In the genomic region with DNA sequence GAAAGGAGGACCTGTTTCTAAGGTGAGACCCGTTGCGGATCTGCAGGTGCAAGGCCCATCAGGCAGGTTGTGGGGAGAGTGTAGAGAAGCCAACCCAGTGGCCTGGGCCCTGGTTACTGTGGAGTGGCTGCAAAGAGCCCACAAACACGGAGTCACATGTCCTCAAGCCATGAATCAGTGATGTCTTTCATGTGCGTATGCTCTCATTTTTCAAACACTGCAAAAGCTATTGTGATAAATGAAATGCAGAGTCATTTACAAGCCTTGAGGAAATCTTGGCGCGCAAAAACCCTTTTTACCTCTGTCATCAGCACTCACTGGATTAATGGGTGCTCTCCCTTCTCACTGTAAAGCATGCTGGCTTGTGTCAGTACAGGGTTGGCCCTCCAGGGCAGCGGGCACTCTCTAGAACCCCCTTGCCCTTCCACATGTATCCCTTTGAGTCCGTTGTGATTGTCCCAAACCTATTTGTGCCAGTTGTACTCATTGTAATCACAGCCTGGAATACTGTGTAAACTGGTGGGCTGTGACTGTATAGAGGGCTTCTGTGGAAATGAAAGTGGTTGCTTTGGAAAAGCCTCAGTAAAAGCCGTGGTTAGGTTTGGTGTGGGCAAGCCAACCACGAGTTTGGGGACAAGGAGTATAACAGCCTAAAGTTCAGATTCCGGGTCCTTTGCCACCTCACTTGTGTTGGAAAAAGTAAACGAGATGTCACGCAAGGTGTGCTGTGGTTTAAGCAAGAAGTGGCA, we compare ENCODE assay signal across 23 cellular contexts. TPM values are rescaled to one million over a fixed set of nuclear protein-coding genes. Genes with fewer than 3 reads are reported as not detected.
DNase-seq lines count a peak whose midpoint lies in the region; ATAC-seq lines count a peak whose summit lies in the region.
"Had no signal": no experiment of that assay in that cellular context is flagged by ENCODE, and none has a peak within 500 bp of the region (broad histone marks: within the 10 kb centered on the region; RNA-seq: fewer than 3 reads in every experiment).

No MANE protein-coding gene starts in this region.

- H3K36me3 Mint-ChIP-seq in activated T-helper 17 cell treated with anti-CD3 and anti-CD28 coated beads, Interleukin-2, amount 50 U/mL, for 72 hours (ENCODE audit: low read depth) = no peaks in the 10 kb centered on the region
- H3K36me3 Mint-ChIP-seq: CD4-positive, CD25-positive, alpha-beta regulatory T cell; immature natural killer cell had no signal

- no peak overlapping the region for H3K4me3 Mint-ChIP-seq in activated T-helper 17 cell treated with anti-CD3 and anti-CD28 coated beads, Interleukin-2, amount 50 U/mL, for 72 hours
- H3K4me3 Mint-ChIP-seq: CD4-positive, CD25-positive, alpha-beta regulatory T cell; immature natural killer cell; T-helper 2 cell treated with Interferon-gamma antibody and Interleukin-4, amounts not matched to agents 5 μg/mL and 100 μg/mL, for 36 hours had no signal

- ATAC-seq in activated T-helper 17 cell treated with anti-CD3 and anti-CD28 coated beads, Interleukin-2, amount 50 U/mL, for 72 hours (replicated peaks) = peak; percentile 40
- ATAC-seq: gastroesophageal sphincter, Panc1 had no signal

- H3K27ac Mint-ChIP-seq in activated T-helper 17 cell treated with anti-CD3 and anti-CD28 coated beads, Interleukin-2, amount 50 U/mL, for 72 hours = no peak overlapping the region
- H3K27ac Mint-ChIP-seq: CD4-positive, CD25-positive, alpha-beta regulatory T cell; T-helper 2 cell treated with Interferon-gamma antibody and Interleukin-4, amounts not matched to agents 5 μg/mL and 100 μg/mL, for 36 hours had no signal

- DNase-seq in stimulated activated CD4-positive, alpha-beta T cell treated with anti-CD3 and anti-CD28 coated beads, Interleukin-15, amount 100 ng/mL, for 24 hours = peak; percentile 13
- no peak for DNase-seq in stimulated activated CD4-positive, alpha-beta T cell treated with anti-CD3 and anti-CD28 coated beads, Interleukin-4, amount 100 ng/mL, for 24 hours
- peak; percentile 14 for DNase-seq in midbrain (lab: John Stamatoyannopoulos, UW)
- DNase-seq in COR-L47 (lab: John Stamatoyannopoulos, UW) = no peak
- DNase-seq in CD1c-positive myeloid dendritic cell (ENCODE audit: extremely low spot score) = no peak
- DNase-seq in NCI-H1930 (lab: John Stamatoyannopoulos, UW) = no peak
- DNase-seq: activated effector memory CD4-positive, alpha-beta T cell treated with Interleukin-2 at 50 U/mL for 16 hours; CD4-positive, CD25-positive, alpha-beta regulatory T cell; GM23248; hippocampal formation; immature natural killer cell; left ventricle myocardium inferior; NCI-H1417; NCI-H2081 treated with DMSO at 0.1 percent for 48 hours; NCI-H446 treated with DMSO at 0.1 percent for 48 hours; NK-92 treated with Interleukin-12 subunit alpha and Interleukin-12 subunit beta, amount 100 ng/mL, for 24 hours; psoas muscle; stomach; transverse colon had no signal

- no peaks in the 10 kb centered on the region for H3K27me3 Mint-ChIP-seq in activated T-helper 17 cell treated with anti-CD3 and anti-CD28 coated beads, Interleukin-2, amount 50 U/mL, for 72 hours

- no peaks in the 10 kb centered on the region for H3K9me3 Mint-ChIP-seq in activated T-helper 17 cell treated with anti-CD3 and anti-CD28 coated beads, Interleukin-2, amount 50 U/mL, for 72 hours
- H3K9me3 Mint-ChIP-seq: CD4-positive, CD25-positive, alpha-beta regulatory T cell; immature natural killer cell; T-helper 2 cell treated with Interferon-gamma antibody and Interleukin-4, amounts not matched to agents 5 μg/mL and 100 μg/mL, for 36 hours had no signal

- H3K4me1 Mint-ChIP-seq in activated T-helper 17 cell treated with anti-CD3 and anti-CD28 coated beads, Interleukin-2, amount 50 U/mL, for 72 hours = peaks cover 5% of the 10 kb centered on the region
- H3K4me1 Mint-ChIP-seq: CD4-positive, CD25-positive, alpha-beta regulatory T cell had no signal

RNA-seq across cellular contexts. Expression of a gene that starts 10.4 kb away (rescaled TPM):
- 1 to 10 TPM in 1 of 2 donors, under 1 TPM in 1; 0.37 to 2.0 TPM for total RNA-seq in activated T-helper 17 cell treated with anti-CD3 and anti-CD28 coated beads, Interleukin-2, amount 50 U/mL, for 72 hours

Comparison
In these comparisons a context has a peak if more than half of its experiments do, and no peak if none do; other contexts are left out.
1. DNase-seq: peak in stimulated activated CD4-positive, alpha-beta T cell treated with anti-CD3 and anti-CD28 coated beads, Interleukin-15, amount 100 ng/mL, for 24 hours (single experiment) and midbrain (single experiment); none in stimulated activated CD4-positive, alpha-beta T cell treated with anti-CD3 and anti-CD28 coated beads, Interleukin-4, amount 100 ng/mL, for 24 hours (single experiment), COR-L47 (single experiment), CD1c-positive myeloid dendritic cell (single experiment) and NCI-H1930 (0 of 2).